In the genomic region with DNA sequence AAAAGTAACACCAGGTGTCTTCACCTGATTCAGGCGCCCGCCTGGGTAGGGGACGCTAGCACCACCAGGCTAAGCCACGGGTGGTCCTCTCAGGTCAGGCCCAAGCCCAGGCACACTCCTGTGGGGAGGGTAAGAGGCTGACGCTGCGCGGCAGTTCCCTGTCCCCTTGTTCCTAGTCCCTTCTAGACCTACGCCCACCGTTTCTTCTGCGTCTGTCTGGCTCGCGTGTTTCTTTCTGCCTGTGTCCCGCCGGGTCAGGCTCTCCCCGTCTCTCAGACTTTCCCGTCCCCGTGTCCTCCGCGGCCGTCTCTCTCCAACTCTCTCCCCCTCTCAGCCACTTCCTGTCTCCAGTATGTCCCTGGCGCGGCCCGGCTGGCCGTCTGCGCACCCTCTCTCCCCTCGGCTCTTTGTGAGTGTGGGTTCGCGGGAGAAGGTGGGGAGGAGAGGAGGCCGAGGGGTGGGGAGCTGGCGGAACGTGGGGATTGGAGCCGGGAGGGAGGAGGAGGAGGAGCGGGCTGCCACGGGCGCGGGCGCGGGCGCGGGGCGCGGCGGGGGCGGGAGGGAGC, we compare ENCODE assay signal across 1 cellular context.
TF ChIP-seq lines count a peak whose summit lies in the region.

No MANE protein-coding gene starts in this region.

TF ChIP-seq in K562, 482 proteins besides CTCF, POLR2A, EP300 and RAD21 (continues in another document):
- peak; percentile 32; the same call in 1 of the 2 replicates for TF ChIP-seq XRCC5 (IDR thresholded peaks at IDR 0.05; ENCODE audit: low read depth, low read length)
- TF ChIP-seq SUPT5H (IDR thresholded peaks at IDR 0.05): peak; percentile 88
- TF ChIP-seq RNF219 (CRISPR knock-in tag; IDR thresholded peaks at IDR 0.05): no peak
- no peak for TF ChIP-seq U2AF1 (optimal IDR thresholded peaks at IDR 0.05; ENCODE audit: low read depth, low read length)
- TF ChIP-seq POLR2AphosphoS5 (IDR thresholded peaks at IDR 0.05; ENCODE audit: control insufficient read depth, insufficient read depth, low read depth, low read length): peak; percentile 81
- TF ChIP-seq HNRNPLL (IDR thresholded peaks at IDR 0.05; ENCODE audit: low read depth, low read length, poor library complexity, severe bottlenecking): peak; percentile 53
- TF ChIP-seq GABPA (tag; conservative IDR thresholded peaks at IDR 0.05; ENCODE audit: low read depth): peak; percentile 78
- TF ChIP-seq FOXP1 (CRISPR knock-in tag; IDR thresholded peaks at IDR 0.05): peak; percentile 23; the same call in 1 of the 2 replicates
- 0 out of 2 replicates have a peak, but pooled peaks have one; percentile 19 for TF ChIP-seq BHLHE40 (IDR thresholded peaks at IDR 0.05; ENCODE audit: low read length)
- TF ChIP-seq, protein P1, sequence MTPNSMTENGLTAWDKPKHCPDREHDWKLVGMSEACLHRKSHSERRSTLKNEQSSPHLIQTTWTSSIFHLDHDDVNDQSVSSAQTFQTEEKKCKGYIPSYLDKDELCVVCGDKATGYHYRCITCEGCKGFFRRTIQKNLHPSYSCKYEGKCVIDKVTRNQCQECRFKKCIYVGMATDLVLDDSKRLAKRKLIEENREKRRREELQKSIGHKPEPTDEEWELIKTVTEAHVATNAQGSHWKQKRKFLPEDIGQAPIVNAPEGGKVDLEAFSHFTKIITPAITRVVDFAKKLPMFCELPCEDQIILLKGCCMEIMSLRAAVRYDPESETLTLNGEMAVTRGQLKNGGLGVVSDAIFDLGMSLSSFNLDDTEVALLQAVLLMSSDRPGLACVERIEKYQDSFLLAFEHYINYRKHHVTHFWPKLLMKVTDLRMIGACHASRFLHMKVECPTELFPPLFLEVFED (CRISPR knock-in tag; conservative IDR thresholded peaks at IDR 0.05): peak; percentile 95
- TF ChIP-seq ZNF644 (tag; IDR thresholded peaks at IDR 0.05; ENCODE audit: low read depth): no peak
- TF ChIP-seq ZBTB17 (CRISPR knock-in tag; IDR thresholded peaks at IDR 0.05): peak; percentile 42; the same call in 1 of the 2 replicates
- no peak for TF ChIP-seq TSHZ1 (CRISPR knock-in tag; IDR thresholded peaks at IDR 0.05)
- TF ChIP-seq THRA (IDR thresholded peaks at IDR 0.05): no peak
- TF ChIP-seq, protein P2, sequence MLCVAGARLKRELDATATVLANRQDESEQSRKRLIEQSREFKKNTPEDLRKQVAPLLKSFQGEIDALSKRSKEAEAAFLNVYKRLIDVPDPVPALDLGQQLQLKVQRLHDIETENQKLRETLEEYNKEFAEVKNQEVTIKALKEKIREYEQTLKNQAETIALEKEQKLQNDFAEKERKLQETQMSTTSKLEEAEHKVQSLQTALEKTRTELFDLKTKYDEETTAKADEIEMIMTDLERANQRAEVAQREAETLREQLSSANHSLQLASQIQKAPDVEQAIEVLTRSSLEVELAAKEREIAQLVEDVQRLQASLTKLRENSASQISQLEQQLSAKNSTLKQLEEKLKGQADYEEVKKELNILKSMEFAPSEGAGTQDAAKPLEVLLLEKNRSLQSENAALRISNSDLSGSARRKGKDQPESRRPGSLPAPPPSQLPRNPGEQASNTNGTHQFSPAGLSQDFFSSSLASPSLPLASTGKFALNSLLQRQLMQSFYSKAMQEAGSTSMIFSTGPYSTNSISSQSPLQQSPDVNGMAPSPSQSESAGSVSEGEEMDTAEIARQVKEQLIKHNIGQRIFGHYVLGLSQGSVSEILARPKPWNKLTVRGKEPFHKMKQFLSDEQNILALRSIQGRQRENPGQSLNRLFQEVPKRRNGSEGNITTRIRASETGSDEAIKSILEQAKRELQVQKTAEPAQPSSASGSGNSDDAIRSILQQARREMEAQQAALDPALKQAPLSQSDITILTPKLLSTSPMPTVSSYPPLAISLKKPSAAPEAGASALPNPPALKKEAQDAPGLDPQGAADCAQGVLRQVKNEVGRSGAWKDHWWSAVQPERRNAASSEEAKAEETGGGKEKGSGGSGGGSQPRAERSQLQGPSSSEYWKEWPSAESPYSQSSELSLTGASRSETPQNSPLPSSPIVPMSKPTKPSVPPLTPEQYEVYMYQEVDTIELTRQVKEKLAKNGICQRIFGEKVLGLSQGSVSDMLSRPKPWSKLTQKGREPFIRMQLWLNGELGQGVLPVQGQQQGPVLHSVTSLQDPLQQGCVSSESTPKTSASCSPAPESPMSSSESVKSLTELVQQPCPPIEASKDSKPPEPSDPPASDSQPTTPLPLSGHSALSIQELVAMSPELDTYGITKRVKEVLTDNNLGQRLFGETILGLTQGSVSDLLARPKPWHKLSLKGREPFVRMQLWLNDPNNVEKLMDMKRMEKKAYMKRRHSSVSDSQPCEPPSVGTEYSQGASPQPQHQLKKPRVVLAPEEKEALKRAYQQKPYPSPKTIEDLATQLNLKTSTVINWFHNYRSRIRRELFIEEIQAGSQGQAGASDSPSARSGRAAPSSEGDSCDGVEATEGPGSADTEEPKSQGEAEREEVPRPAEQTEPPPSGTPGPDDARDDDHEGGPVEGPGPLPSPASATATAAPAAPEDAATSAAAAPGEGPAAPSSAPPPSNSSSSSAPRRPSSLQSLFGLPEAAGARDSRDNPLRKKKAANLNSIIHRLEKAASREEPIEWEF (CRISPR knock-in tag; IDR thresholded peaks at IDR 0.05): no peak
- 0 out of 2 replicates have a peak, but pooled peaks have one; percentile 8 for TF ChIP-seq PKNOX1 (IDR thresholded peaks at IDR 0.05)
- TF ChIP-seq SP2 (IDR thresholded peaks at IDR 0.05; ENCODE audit: extremely low read depth, low read depth, low read length, poor library complexity, severe bottlenecking): no peak
- no peak; a peak in 1 of 4 replicates for TF ChIP-seq UBTF (IDR thresholded peaks at IDR 0.05; ENCODE audit: borderline replicate concordance in 1 of 2, low read depth in 2 of 2, low read length in 2 of 2)
- peak; percentile 56; the same call in 1 of the 2 replicates for TF ChIP-seq PHF8 (IDR thresholded peaks at IDR 0.05; ENCODE audit: borderline replicate concordance, low read length)
- no peak for TF ChIP-seq ZZZ3 (IDR thresholded peaks at IDR 0.05)
- peak; percentile 61 to 72; a peak in 2 of 4 replicates for TF ChIP-seq MLLT1 (IDR thresholded peaks at IDR 0.05)
- peak; percentile 8; the same call in 1 of the 2 replicates for TF ChIP-seq RB1 (IDR thresholded peaks at IDR 0.05; ENCODE audit: low read depth)
- 0 out of 2 replicates have a peak, but pooled peaks have one; percentile 7 for TF ChIP-seq ZNF57 (CRISPR knock-in tag; IDR thresholded peaks at IDR 0.05)
- TF ChIP-seq MCM5 (IDR thresholded peaks at IDR 0.05; ENCODE audit: low read depth): no peak
- TF ChIP-seq EGR1 (conservative IDR thresholded peaks at IDR 0.05): peak; percentile 76
- TF ChIP-seq KDM2B (CRISPR knock-in tag; IDR thresholded peaks at IDR 0.05): 0 out of 2 replicates have a peak, but pooled peaks have one; percentile 74
- peak; percentile 69; the same call in 1 of the 2 replicates for TF ChIP-seq ZNF717 (CRISPR knock-in tag; IDR thresholded peaks at IDR 0.05)
- no peak for TF ChIP-seq ATF1 (CRISPR knock-in tag; IDR thresholded peaks at IDR 0.05)
- peak; percentile 34; the same call in 1 of the 2 replicates for TF ChIP-seq ATF1 (tag; IDR thresholded peaks at IDR 0.05)
- TF ChIP-seq ZNF165 (CRISPR knock-in tag; IDR thresholded peaks at IDR 0.05; ENCODE audit: borderline replicate concordance): no peak
- TF ChIP-seq HDAC1 (IDR thresholded peaks at IDR 0.05): peak in 1 of 2 experiments; percentile 53; a peak in 2 of 4 replicates
- TF ChIP-seq CHD1 (IDR thresholded peaks at IDR 0.05; ENCODE audit: low read length): peak; percentile 58
- peak; percentile 30; the same call in 1 of the 2 replicates for TF ChIP-seq ZNF263 (CRISPR knock-in tag; IDR thresholded peaks at IDR 0.05; ENCODE audit: borderline replicate concordance)
- peak; percentile 17; the same call in 1 of the 2 replicates for TF ChIP-seq CTBP1 (IDR thresholded peaks at IDR 0.05; ENCODE audit: borderline replicate concordance)
- TF ChIP-seq TAF1 (IDR thresholded peaks at IDR 0.05; ENCODE audit: control insufficient read depth, extremely low read depth, insufficient read depth, low read length, severe bottlenecking): peak; percentile 86
- TF ChIP-seq CREM (IDR thresholded peaks at IDR 0.05; ENCODE audit: low read depth): peak; percentile 6; the same call in 1 of the 2 replicates
- no peak for TF ChIP-seq MTF1 (CRISPR knock-in tag; IDR thresholded peaks at IDR 0.05; ENCODE audit: borderline replicate concordance)
